Comparison of ENCODE assay signal across 10 cellular contexts in the genomic region with DNA sequence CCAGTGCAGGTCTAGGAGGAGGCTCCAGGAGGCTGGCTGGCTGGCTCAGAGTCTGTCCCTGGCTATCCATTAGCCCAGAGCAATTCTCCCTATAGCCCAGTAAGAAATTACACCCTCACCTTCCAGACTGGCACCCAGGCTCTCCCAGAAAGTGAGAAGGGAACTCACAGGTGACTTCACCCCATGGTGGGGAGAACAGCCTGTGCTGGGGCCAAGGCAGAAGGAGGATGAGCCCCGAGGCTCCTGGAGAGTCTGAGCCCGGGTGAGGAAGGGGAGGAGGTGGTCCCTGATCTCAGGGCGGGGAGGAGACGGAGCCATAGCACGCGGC. TPM values are rescaled to one million over a fixed set of nuclear protein-coding genes. Genes with fewer than 3 reads are reported as not detected.
DNase-seq lines count a peak whose midpoint lies in the region; ATAC-seq, FAIRE-seq and TF ChIP-seq lines count a peak whose summit lies in the region.
"Not testable (repeated sequence)": the region's sequence is repeated elsewhere in the genome, so short reads cannot be mapped to it uniquely, and the experiment has no call there.
"Had no signal": no experiment of that assay in that cellular context is flagged by ENCODE, and none has a peak within 500 bp of the region (broad histone marks: within the 10 kb centered on the region; RNA-seq: fewer than 3 reads in every experiment).

No MANE protein-coding gene starts in this region.

- CTCF ChIA-PET in activated CD4-positive, alpha-beta memory T cell treated with anti-CD3 and anti-CD28 coated beads for 36 hours (lab: Charles Lee): interaction anchor here (3.0 kb wide), 1 partner anchor 41 kb away, joined by 18 read pairs; no protein-coding TSS in a partner anchor
- CTCF ChIA-PET in K562 (lab: Yijun Ruan, JAX; ENCODE audit: low intra/inter-chr PET ratio): not testable (repeated sequence)

- intact Hi-C loops in activated CD4-positive, alpha-beta memory T cell treated with anti-CD3 and anti-CD28 coated beads for 36 hours (cut with micrococcal nuclease): loop anchor here (1.0 to 2.0 kb wide), 3 partner anchors 45 to 108 kb away; a partner anchor contains a TSS
- intact Hi-C loops in K562 (cut with micrococcal nuclease): loop anchor here (5.0 kb wide), 1 partner anchor 47 kb away; no protein-coding TSS in a partner anchor
- intact Hi-C loops in left colon (cut with DNase I, micrococcal nuclease): not testable (repeated sequence)

- H4K20me1 ChIP-seq in K562 (replicated peaks; ENCODE audit: control insufficient read depth, insufficient read depth, low read length): not testable (repeated sequence)

- not testable (repeated sequence) for TF ChIP-seq EP300 in K562 (IDR thresholded peaks at IDR 0.05; ENCODE audit: low read length)

- BruUV-seq in K562 (replicated peaks; lab: Mats Ljungman, UMichigan): not testable (repeated sequence)

- DNase-seq in CD4-positive, CD25-positive, alpha-beta regulatory T cell; activated CD4-positive, alpha-beta memory T cell treated with anti-CD3 and anti-CD28 coated beads for 36 hours; K562 (ENCODE audit: extremely low read depth in 1 of 4, low spot score in 3 of 4); left colon; neural crest cell (ENCODE audit: low read depth, low spot score): not testable (repeated sequence)
- peak; percentile 23 for DNase-seq in fibroblast of the aortic adventitia (ENCODE audit: low read depth)

- H3K36me3 Mint-ChIP-seq in CD4-positive, CD25-positive, alpha-beta regulatory T cell: peaks cover 12% of the 10 kb centered on the region
- H3K36me3 Mint-ChIP-seq in IgD-negative memory B cell; neural crest cell (ENCODE audit: low read depth): not testable (repeated sequence)
- peaks cover 36% of the 10 kb centered on the region for H3K36me3 Mint-ChIP-seq in activated CD4-positive, alpha-beta memory T cell treated with anti-CD3 and anti-CD28 coated beads for 36 hours

- peak overlapping the region; percentile 84 for H3K27ac ChIP-seq in CD4-positive, CD25-positive, alpha-beta regulatory T cell (ENCODE audit: insufficient read depth, low read length, poor library complexity, severe bottlenecking)
- peak overlapping the region; percentile 87 for H3K27ac ChIP-seq in K562 (ENCODE audit: extremely low read depth, low read depth, low read length)
- peak overlapping the region; percentile 67 for H3K27ac ChIP-seq in subcutaneous abdominal adipose tissue (ENCODE audit: low read depth, low read length)

- not testable (repeated sequence) for TF ChIP-seq POLR2A in K562 (conservative IDR thresholded peaks at IDR 0.05)

- H3K4me1 ChIP-seq in CD4-positive, CD25-positive, alpha-beta regulatory T cell (ENCODE audit: control insufficient read depth, insufficient read depth, low read length, poor library complexity, severe bottlenecking): peaks cover 63% of the 10 kb centered on the region
- peaks cover 31 to 44% of the 10 kb centered on the region in 2 experiments for H3K4me1 ChIP-seq in K562 (replicated peaks in 1 of 2; ENCODE audit: control insufficient read depth in 2 of 2, insufficient read depth in 2 of 2, low read length in 2 of 2)
- peaks cover 0 to 62% (median 51%) of the 10 kb centered on the region in 5 donors for H3K4me1 ChIP-seq in subcutaneous abdominal adipose tissue (ENCODE audit: control insufficient read depth in 5 of 5, insufficient read depth in 5 of 5, low read length in 5 of 5)

- H3K9me3 ChIP-seq in CD4-positive, CD25-positive, alpha-beta regulatory T cell (ENCODE audit: control insufficient read depth in 2 of 2, low read length in 2 of 2); K562 (replicated peaks; ENCODE audit: control insufficient read depth, insufficient read depth, low read depth, low read length); subcutaneous abdominal adipose tissue (ENCODE audit: control insufficient read depth in 5 of 5, low read length in 5 of 5): not testable (repeated sequence)

- H3K79me2 ChIP-seq in K562 (ENCODE audit: control insufficient read depth, insufficient read depth, low read length): peaks cover 77% of the 10 kb centered on the region

- H3K4me3 Mint-ChIP-seq in CD4-positive, CD25-positive, alpha-beta regulatory T cell: peak overlapping the region; percentile 93 to 100 (median 98)
- H3K4me3 Mint-ChIP-seq in IgD-negative memory B cell: peak overlapping the region; percentile 90 to 94 (median 93)
- H3K4me3 Mint-ChIP-seq in activated CD4-positive, alpha-beta memory T cell treated with anti-CD3 and anti-CD28 coated beads for 36 hours: peak overlapping the region; percentile 97
- peak overlapping the region; percentile 83 for H3K4me3 Mint-ChIP-seq in neural crest cell

- H3K27me3 ChIP-seq in CD4-positive, CD25-positive, alpha-beta regulatory T cell (ENCODE audit: control insufficient read depth, insufficient read depth, low read length); K562 (ENCODE audit: control insufficient read depth in 2 of 2, insufficient read depth in 2 of 2, low read length in 2 of 2): not testable (repeated sequence)
- peaks cover 0 to 27% (median 7%) of the 10 kb centered on the region in 5 donors for H3K27me3 ChIP-seq in subcutaneous abdominal adipose tissue (ENCODE audit: control insufficient read depth in 5 of 5, insufficient read depth in 4 of 5, low read length in 5 of 5)

- H3K4me1 Mint-ChIP-seq in CD4-positive, CD25-positive, alpha-beta regulatory T cell: peaks cover 8 to 50% (median 24%) of the 10 kb centered on the region in 4 donors
- H3K4me1 Mint-ChIP-seq in IgD-negative memory B cell (peaks cover 24 to 35% (median 28%) of the 10 kb centered on the region in 3 donors), neural crest cell (peaks cover 34% of the 10 kb centered on the region)
- peaks cover 36% of the 10 kb centered on the region for H3K4me1 Mint-ChIP-seq in activated CD4-positive, alpha-beta memory T cell treated with anti-CD3 and anti-CD28 coated beads for 36 hours (ENCODE audit: low read depth)

- in situ Hi-C loops in K562 (cut with MboI): loop anchor here (5.0 kb wide), 1 partner anchor 38 kb away; no protein-coding TSS in a partner anchor

- ATAC-seq in CD4-positive, CD25-positive, alpha-beta regulatory T cell (ENCODE audit: low read depth in 2 of 2): not testable (repeated sequence)
- ATAC-seq in K562: peak; percentile 4
- peak; percentile 62 for ATAC-seq in left colon

- FAIRE-seq in K562 (lab: Jason Lieb, UNC): not testable (repeated sequence)

- peaks cover 20% of the 10 kb centered on the region for H3K27me3 Mint-ChIP-seq in CD4-positive, CD25-positive, alpha-beta regulatory T cell
- H3K27me3 Mint-ChIP-seq in IgD-negative memory B cell; activated CD4-positive, alpha-beta memory T cell treated with anti-CD3 and anti-CD28 coated beads for 36 hours: not testable (repeated sequence)
- H3K27me3 Mint-ChIP-seq in neural crest cell (ENCODE audit: low read depth): peaks cover 63% of the 10 kb centered on the region

- H3K9ac ChIP-seq in K562 (ENCODE audit: insufficient read depth in 1 of 2, low read depth in 2 of 2, low read length in 2 of 2) (peak overlapping the region; percentile 82 to 98), subcutaneous abdominal adipose tissue (ENCODE audit: low read length in 5 of 5) (peak overlapping the region in 3 of 5 donors; percentile 7 to 69 (median 56))

- H3K4me2 ChIP-seq in K562 (ENCODE audit: insufficient read depth, low read length): peak overlapping the region; percentile 95

- not testable (repeated sequence) for H3K9me3 Mint-ChIP-seq in CD4-positive, CD25-positive, alpha-beta regulatory T cell; IgD-negative memory B cell; activated CD4-positive, alpha-beta memory T cell treated with anti-CD3 and anti-CD28 coated beads for 36 hours; neural crest cell

- peak overlapping the region; percentile 93 for H3K4me3 ChIP-seq in CD4-positive, CD25-positive, alpha-beta regulatory T cell (ENCODE audit: low read depth, low read length)
- H3K4me3 ChIP-seq in K562: peak overlapping the region; percentile 69
- peak overlapping the region; percentile 84 for H3K4me3 ChIP-seq in fibroblast of the aortic adventitia (ENCODE audit: low read depth, low read length)
- H3K4me3 ChIP-seq in subcutaneous abdominal adipose tissue (ENCODE audit: low read depth in 1 of 5, low read length in 5 of 5): peak overlapping the region; percentile 40 to 87 (median 68)

- WGBS in K562 (ENCODE audit: insufficient coverage, low coverage, missing lambda C conversion rate): 5% methylated on average over 4 of the region's 6 CpGs

- not testable (repeated sequence) for H3K9me1 ChIP-seq in K562 (ENCODE audit: control insufficient read depth, insufficient read depth, low read length)

- H2AFZ ChIP-seq in K562 (ENCODE audit: low read depth, low read length): not testable (repeated sequence)

- peak overlapping the region; percentile 97 to 100 (median 97) for H3K27ac Mint-ChIP-seq in CD4-positive, CD25-positive, alpha-beta regulatory T cell
- peak overlapping the region; percentile 73 to 96 (median 92) for H3K27ac Mint-ChIP-seq in IgD-negative memory B cell
- peak overlapping the region; percentile 100 for H3K27ac Mint-ChIP-seq in activated CD4-positive, alpha-beta memory T cell treated with anti-CD3 and anti-CD28 coated beads for 36 hours
- H3K27ac Mint-ChIP-seq in neural crest cell (ENCODE audit: unreplicated experiment): not testable (repeated sequence)

- not testable (repeated sequence) for H3K36me3 ChIP-seq in CD4-positive, CD25-positive, alpha-beta regulatory T cell (ENCODE audit: control insufficient read depth, insufficient read depth, low read length); subcutaneous abdominal adipose tissue (ENCODE audit: control insufficient read depth in 5 of 5, insufficient read depth in 5 of 5, low read length in 5 of 5)
- peaks cover 32% of the 10 kb centered on the region; the same call in 1 of the 3 replicates for H3K36me3 ChIP-seq in K562 (ENCODE audit: control insufficient read depth, insufficient read depth, low read length)

- POLR2A ChIA-PET in activated CD4-positive, alpha-beta memory T cell treated with anti-CD3 and anti-CD28 coated beads for 36 hours (lab: Charles Lee): interaction anchor here (2.1 to 4.0 kb wide), 2 partner anchors 12 to 41 kb away, joined by 8 to 47 read pairs; no protein-coding TSS in a partner anchor
- POLR2A ChIA-PET in K562 (lab: Yijun Ruan, JAX): interaction anchor here (0.6 kb wide), 1 partner anchor 8 kb away, joined by 3 read pairs; no protein-coding TSS in a partner anchor

- not testable (repeated sequence) for TF ChIP-seq CTCF in K562 (IDR thresholded peaks at IDR 0.05 in 2 of 3, conservative IDR thresholded peaks at IDR 0.05 in 1 of 3; ENCODE audit: insufficient read depth in 2 of 3, low read depth in 1 of 3, low read length in 3 of 3); fibroblast of the aortic adventitia (IDR thresholded peaks at IDR 0.05; ENCODE audit: insufficient read depth, low read length); neural crest cell (conservative IDR thresholded peaks at IDR 0.05)

- not testable (repeated sequence) for TF ChIP-seq RAD21 in K562 (CRISPR knock-in tag; conservative IDR thresholded peaks at IDR 0.05 in 1 of 2, IDR thresholded peaks at IDR 0.05 in 1 of 2)

RNA-seq across cellular contexts. Expression of a gene that starts 0.7 kb away (rescaled TPM):
- 320 TPM for total RNA-seq in CD4-positive, CD25-positive, alpha-beta regulatory T cell
- 1,000 to 10,000 TPM; 1,249 to 1,544 (median 1,415) TPM for polyA plus RNA-seq in CD4-positive, CD25-positive, alpha-beta regulatory T cell
- 233 TPM for polyA plus RNA-seq in IgD-negative memory B cell
- total RNA-seq in activated CD4-positive, alpha-beta memory T cell treated with anti-CD3 and anti-CD28 coated beads for 36 hours: 100 to 1,000 TPM; 195 to 200 TPM
- 394 and 929 TPM in 2 replicates for total RNA-seq in K562 (2011; cell fraction: chromatin; rRNA removed; ENCODE audit: low replicate concordance)
- 1,445 and 1,483 TPM in 2 replicates for total RNA-seq in K562 (2011; cell fraction: nucleolus; rRNA removed)
- 1,061 and 1,262 TPM in 2 replicates for total RNA-seq in K562 (2011; cell fraction: nucleoplasm; rRNA removed)
- total RNA-seq in K562 (2014; rRNA removed): 793 and 818 TPM in 2 replicates
- 572 and 787 TPM in 2 replicates for total RNA-seq in K562 (2014; rRNA removed; fragmentation: Illumina TruSeq; extraction: Trizol)
- total RNA-seq in K562 (2015; rRNA removed; fragmentation: Illumina TruSeq; extraction: Trizol): 979 and 985 TPM in 2 replicates
- total RNA-seq in K562 (2021): 691 and 717 TPM in 2 replicates
- polyA plus RNA-seq in K562 (2011; rRNA removed): 900 and 1,311 TPM in 2 replicates
- 2,724 and 2,737 TPM in 2 replicates for polyA plus RNA-seq in K562 (2011; cell fraction: cytosol; rRNA removed)
- 780 and 1,049 TPM in 2 replicates for polyA plus RNA-seq in K562 (2011; cell fraction: nucleus; rRNA removed)
- polyA plus RNA-seq in K562 (2012): 1,084 and 1,212 TPM in 2 replicates
- polyA plus RNA-seq in K562 (2014; fragmentation: Illumina TruSeq; extraction: Trizol): 1,966 and 1,984 TPM in 2 replicates
- polyA plus RNA-seq in K562 (2014; fragmentation: Nextera tagmentation; extraction: Ambion mirVana): 1,000 to 10,000 TPM; 4,252 to 5,579 TPM
- 974 and 999 TPM in 2 replicates for polyA plus RNA-seq in K562 (2014; rRNA removed)
- polyA minus RNA-seq in K562 (2011; rRNA and poly(A)+ RNA removed): 752 and 801 TPM in 2 replicates
- 577 and 662 TPM in 2 replicates for polyA minus RNA-seq in K562 (2011; cell fraction: cytosol; rRNA and poly(A)+ RNA removed)
- 139 and 266 TPM in 2 replicates for polyA minus RNA-seq in K562 (2011; cell fraction: nucleus; rRNA and poly(A)+ RNA removed)
- 20.9 and 24.2 TPM in 2 replicates for total RNA-seq in fibroblast of the aortic adventitia (ENCODE audit: low replicate concordance)
- total RNA-seq in left colon: 100 to 1,000 TPM in 1 of 2 donors, 10 to 100 TPM in 1; 85.6 to 127 TPM
- 2.0 and 2.3 TPM in 2 replicates for total RNA-seq in neural crest cell

RNA-seq across cellular contexts. Expression of a gene that starts 6.1 kb away (rescaled TPM):
- 6.7 TPM for total RNA-seq in CD4-positive, CD25-positive, alpha-beta regulatory T cell
- 10 to 100 TPM in 2 of 4 donors, 1 to 10 TPM in 2; 3.5 to 94.8 (median 42.6) TPM for polyA plus RNA-seq in CD4-positive, CD25-positive, alpha-beta regulatory T cell
- polyA plus RNA-seq in IgD-negative memory B cell: 1.4 TPM
- total RNA-seq in activated CD4-positive, alpha-beta memory T cell treated with anti-CD3 and anti-CD28 coated beads for 36 hours: 10 to 100 TPM; 25.6 TPM
- total RNA-seq in K562 (2011; cell fraction: chromatin; rRNA removed; ENCODE audit: low replicate concordance): 6.0 and 26.3 TPM in 2 replicates
- 38.8 and 53.5 TPM in 2 replicates for total RNA-seq in K562 (2011; cell fraction: nucleolus; rRNA removed)
- total RNA-seq in K562 (2011; cell fraction: nucleoplasm; rRNA removed): 31.1 and 36.4 TPM in 2 replicates
- total RNA-seq in K562 (2014; rRNA removed): 49.6 and 70.6 TPM in 2 replicates
- 41.0 and 51.5 TPM in 2 replicates for total RNA-seq in K562 (2014; rRNA removed; fragmentation: Illumina TruSeq; extraction: Trizol)
- 155 and 161 TPM in 2 replicates for total RNA-seq in K562 (2015; rRNA removed; fragmentation: Illumina TruSeq; extraction: Trizol)
- total RNA-seq in K562 (2021): 163 and 164 TPM in 2 replicates
- polyA plus RNA-seq in K562 (2011; rRNA removed): 22.7 and 77.6 TPM in 2 replicates
- polyA plus RNA-seq in K562 (2011; cell fraction: cytosol; rRNA removed): 128 TPM in 2 replicates
- polyA plus RNA-seq in K562 (2011; cell fraction: nucleus; rRNA removed): 28.0 and 34.2 TPM in 2 replicates
- polyA plus RNA-seq in K562 (2012): 478 and 481 TPM in 2 replicates
- polyA plus RNA-seq in K562 (2014; fragmentation: Illumina TruSeq; extraction: Trizol): 242 and 297 TPM in 2 replicates
- polyA plus RNA-seq in K562 (2014; fragmentation: Nextera tagmentation; extraction: Ambion mirVana): 100 to 1,000 TPM; 452 to 461 TPM
- polyA plus RNA-seq in K562 (2014; rRNA removed): 77.7 and 150 TPM in 2 replicates
- polyA minus RNA-seq in K562 (2011; rRNA and poly(A)+ RNA removed): 19.8 and 26.3 TPM in 2 replicates
- 49.6 and 95.7 TPM in 2 replicates for polyA minus RNA-seq in K562 (2011; cell fraction: cytosol; rRNA and poly(A)+ RNA removed)
- 6.9 and 19.4 TPM in 2 replicates for polyA minus RNA-seq in K562 (2011; cell fraction: nucleus; rRNA and poly(A)+ RNA removed)
- 34.3 and 95.4 TPM in 2 replicates for total RNA-seq in fibroblast of the aortic adventitia (ENCODE audit: low replicate concordance)
- 100 to 1,000 TPM; 118 to 136 TPM for total RNA-seq in left colon
- total RNA-seq in neural crest cell: 156 and 165 TPM in 2 replicates

RNA-seq across cellular contexts. Expression of a gene that starts 6.9 kb away (rescaled TPM):
- 376 TPM for total RNA-seq in CD4-positive, CD25-positive, alpha-beta regulatory T cell
- polyA plus RNA-seq in CD4-positive, CD25-positive, alpha-beta regulatory T cell: 1,000 to 10,000 TPM; 1,701 to 2,097 (median 1,858) TPM
- polyA plus RNA-seq in IgD-negative memory B cell: 1,305 TPM
- 100 to 1,000 TPM; 525 to 561 TPM for total RNA-seq in activated CD4-positive, alpha-beta memory T cell treated with anti-CD3 and anti-CD28 coated beads for 36 hours
- total RNA-seq in K562 (2011; cell fraction: chromatin; rRNA removed; ENCODE audit: low replicate concordance): 6.5 and 20.8 TPM in 2 replicates
- 47.0 and 138 TPM in 2 replicates for total RNA-seq in K562 (2011; cell fraction: nucleolus; rRNA removed)
- total RNA-seq in K562 (2011; cell fraction: nucleoplasm; rRNA removed): 31.5 and 44.9 TPM in 2 replicates
- 52.8 and 187 TPM in 2 replicates for total RNA-seq in K562 (2014; rRNA removed)
- 137 and 145 TPM in 2 replicates for total RNA-seq in K562 (2014; rRNA removed; fragmentation: Illumina TruSeq; extraction: Trizol)
- total RNA-seq in K562 (2015; rRNA removed; fragmentation: Illumina TruSeq; extraction: Trizol): 290 and 356 TPM in 2 replicates
- total RNA-seq in K562 (2021): 693 and 698 TPM in 2 replicates
- polyA plus RNA-seq in K562 (2011; rRNA removed): 205 and 655 TPM in 2 replicates
- polyA plus RNA-seq in K562 (2011; cell fraction: cytosol; rRNA removed): 600 and 1,150 TPM in 2 replicates
- polyA plus RNA-seq in K562 (2011; cell fraction: nucleus; rRNA removed): 59.9 and 198 TPM in 2 replicates
- 488 and 506 TPM in 2 replicates for polyA plus RNA-seq in K562 (2012)
- polyA plus RNA-seq in K562 (2014; fragmentation: Illumina TruSeq; extraction: Trizol): 472 and 547 TPM in 2 replicates
- polyA plus RNA-seq in K562 (2014; fragmentation: Nextera tagmentation; extraction: Ambion mirVana): 1,000 to 10,000 TPM; 3,629 to 4,872 TPM
- polyA plus RNA-seq in K562 (2014; rRNA removed): 255 and 328 TPM in 2 replicates
- polyA minus RNA-seq in K562 (2011; rRNA and poly(A)+ RNA removed): 69.9 and 190 TPM in 2 replicates
- 143 and 401 TPM in 2 replicates for polyA minus RNA-seq in K562 (2011; cell fraction: cytosol; rRNA and poly(A)+ RNA removed)
- 14.8 and 71.3 TPM in 2 replicates for polyA minus RNA-seq in K562 (2011; cell fraction: nucleus; rRNA and poly(A)+ RNA removed)
- total RNA-seq in fibroblast of the aortic adventitia (ENCODE audit: low replicate concordance): 50.1 and 88.1 TPM in 2 replicates
- 100 to 1,000 TPM in 1 of 2 donors, 10 to 100 TPM in 1; 87.7 to 133 TPM for total RNA-seq in left colon
- 55.0 and 67.2 TPM in 2 replicates for total RNA-seq in neural crest cell

RNA-seq across cellular contexts. Expression of a gene that starts 15.2 kb away (rescaled TPM):
- not detected for total RNA-seq in CD4-positive, CD25-positive, alpha-beta regulatory T cell
- not detected for polyA plus RNA-seq in CD4-positive, CD25-positive, alpha-beta regulatory T cell
- polyA plus RNA-seq in IgD-negative memory B cell (not detected), K562 (2011; rRNA removed) (not detected in 2 replicates), K562 (2014; fragmentation: Illumina TruSeq; extraction: Trizol) (not detected in 2 replicates), K562 (2014; fragmentation: Nextera tagmentation; extraction: Ambion mirVana) (not detected), K562 (2014; rRNA removed) (0.19 TPM in 1 of 2 replicates, not detected in the other)
- not detected for total RNA-seq in activated CD4-positive, alpha-beta memory T cell treated with anti-CD3 and anti-CD28 coated beads for 36 hours
- total RNA-seq in K562 (2011; cell fraction: chromatin; rRNA removed; ENCODE audit: low replicate concordance): not detected in 2 replicates
- not detected in 2 replicates for total RNA-seq in K562 (2011; cell fraction: nucleolus; rRNA removed)
- not detected in 2 replicates for total RNA-seq in K562 (2011; cell fraction: nucleoplasm; rRNA removed)
- total RNA-seq in K562 (2014; rRNA removed) (not detected in 2 replicates), K562 (2014; rRNA removed; fragmentation: Illumina TruSeq; extraction: Trizol) (not detected in 2 replicates), K562 (2015; rRNA removed; fragmentation: Illumina TruSeq; extraction: Trizol) (not detected in 2 replicates), K562 (2021) (not detected in 2 replicates), fibroblast of the aortic adventitia (ENCODE audit: low replicate concordance) (not detected in 2 replicates), left colon (not detected), neural crest cell (not detected in 2 replicates)
- not detected in 2 replicates for polyA plus RNA-seq in K562 (2011; cell fraction: cytosol; rRNA removed)
- not detected in 2 replicates for polyA plus RNA-seq in K562 (2011; cell fraction: nucleus; rRNA removed)
- not detected in 2 replicates for polyA plus RNA-seq in K562 (2012)
- not detected in 2 replicates for polyA minus RNA-seq in K562 (2011; rRNA and poly(A)+ RNA removed)
- polyA minus RNA-seq in K562 (2011; cell fraction: cytosol; rRNA and poly(A)+ RNA removed): not detected in 2 replicates
- polyA minus RNA-seq in K562 (2011; cell fraction: nucleus; rRNA and poly(A)+ RNA removed): not detected in 2 replicates
- total RNA-seq: PC-3; T-helper 1 cell treated with Interleukin-12 subunit alpha and Interleukin-12 subunit beta and Interleukin-4 antibody, amounts not matched to agents 30 ng/mL and 1 ng/mL, for 36 hours had no signal

RNA-seq across cellular contexts. Expression of a gene that starts 25.6 kb away (rescaled TPM):
- 188 TPM for total RNA-seq in CD4-positive, CD25-positive, alpha-beta regulatory T cell
- 1 to 10 TPM; 1.5 to 2.9 (median 2.5) TPM for polyA plus RNA-seq in CD4-positive, CD25-positive, alpha-beta regulatory T cell
- 6.1 TPM for polyA plus RNA-seq in IgD-negative memory B cell
- total RNA-seq in activated CD4-positive, alpha-beta memory T cell treated with anti-CD3 and anti-CD28 coated beads for 36 hours: 10 to 100 TPM; 74.3 to 75.0 TPM
- total RNA-seq in K562 (2011; cell fraction: chromatin; rRNA removed; ENCODE audit: low replicate concordance): 121 and 331 TPM in 2 replicates
- 233 and 250 TPM in 2 replicates for total RNA-seq in K562 (2011; cell fraction: nucleolus; rRNA removed)
- total RNA-seq in K562 (2011; cell fraction: nucleoplasm; rRNA removed): 139 and 152 TPM in 2 replicates
- 25.7 and 34.3 TPM in 2 replicates for total RNA-seq in K562 (2014; rRNA removed)
- 3.3 and 5.1 TPM in 2 replicates for total RNA-seq in K562 (2014; rRNA removed; fragmentation: Illumina TruSeq; extraction: Trizol)
- total RNA-seq in K562 (2015; rRNA removed; fragmentation: Illumina TruSeq; extraction: Trizol): 13.8 and 15.2 TPM in 2 replicates
- 55.9 and 73.1 TPM in 2 replicates for total RNA-seq in K562 (2021)
- polyA plus RNA-seq in K562 (2011; rRNA removed): 18.1 and 48.0 TPM in 2 replicates
- polyA plus RNA-seq in K562 (2011; cell fraction: cytosol; rRNA removed): 11.1 and 18.3 TPM in 2 replicates
- polyA plus RNA-seq in K562 (2011; cell fraction: nucleus; rRNA removed): 636 and 650 TPM in 2 replicates
- 54.9 and 131 TPM in 2 replicates for polyA plus RNA-seq in K562 (2012)
- 18.3 and 23.2 TPM in 2 replicates for polyA plus RNA-seq in K562 (2014; fragmentation: Illumina TruSeq; extraction: Trizol)
- under 1 TPM; 0.38 to 0.84 TPM for polyA plus RNA-seq in K562 (2014; fragmentation: Nextera tagmentation; extraction: Ambion mirVana)
- polyA plus RNA-seq in K562 (2014; rRNA removed): 74.2 and 85.1 TPM in 2 replicates
- 2.3 TPM in 2 replicates for polyA minus RNA-seq in K562 (2011; rRNA and poly(A)+ RNA removed)
- 4.9 and 8.6 TPM in 2 replicates for polyA minus RNA-seq in K562 (2011; cell fraction: cytosol; rRNA and poly(A)+ RNA removed)
- 43.4 and 50.0 TPM in 2 replicates for polyA minus RNA-seq in K562 (2011; cell fraction: nucleus; rRNA and poly(A)+ RNA removed)
- total RNA-seq in fibroblast of the aortic adventitia (ENCODE audit: low replicate concordance): 5.3 and 6.9 TPM in 2 replicates
- 10 to 100 TPM; 18.8 to 20.6 TPM for total RNA-seq in left colon
- 23.2 and 25.1 TPM in 2 replicates for total RNA-seq in neural crest cell
